8 cellular contexts compared by ENCODE assay signal in the genomic region with DNA sequence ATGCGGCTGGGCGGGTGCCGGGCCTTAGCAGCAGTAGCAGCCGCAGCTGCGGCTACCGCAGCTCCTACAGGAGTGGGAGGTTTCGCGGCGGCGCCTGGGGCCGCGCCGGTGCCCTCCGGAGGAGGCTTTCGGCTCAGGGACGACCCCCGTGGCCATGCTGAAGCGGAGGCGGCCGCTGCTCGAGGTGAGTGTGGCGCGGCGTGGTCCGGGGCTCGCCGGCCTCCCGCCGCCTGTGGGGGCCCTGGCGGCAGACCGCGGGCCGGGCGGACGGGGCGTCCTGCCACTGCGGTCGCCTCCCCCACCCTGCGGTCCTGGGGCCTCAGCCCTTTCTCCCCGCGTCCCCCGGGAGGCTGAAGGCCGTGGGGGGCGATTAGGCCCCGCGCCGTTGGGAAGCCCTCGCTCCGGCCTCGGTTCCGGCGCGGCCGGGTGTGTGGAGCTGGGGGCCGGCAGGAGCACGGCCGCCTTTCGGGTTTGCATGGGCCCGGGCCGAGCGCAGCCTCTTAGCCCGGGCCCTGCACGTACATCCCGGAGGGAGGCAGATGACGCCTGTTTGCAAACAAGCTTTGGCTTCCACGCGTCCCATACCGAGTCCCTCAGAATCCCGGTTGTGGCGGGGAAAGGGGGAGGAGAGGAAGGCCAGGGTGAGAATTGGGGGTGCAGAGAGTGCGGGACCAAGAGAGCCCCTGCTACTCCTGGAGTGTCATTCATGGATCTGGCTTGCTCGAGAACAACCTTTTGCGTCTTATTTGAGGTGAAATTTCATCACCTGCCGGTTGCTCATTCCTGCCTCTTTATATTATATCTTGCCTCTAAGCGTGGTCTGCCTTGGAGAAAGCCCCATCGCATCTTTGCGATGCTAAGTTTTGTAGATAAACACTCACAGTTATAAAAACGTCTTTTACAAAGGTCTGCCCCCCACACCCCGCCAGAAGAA. TPM values are rescaled to one million over a fixed set of nuclear protein-coding genes. Genes with fewer than 3 reads are reported as not detected.
DNase-seq lines count a peak whose midpoint lies in the region; ATAC-seq and TF ChIP-seq lines count a peak whose summit lies in the region.

No MANE protein-coding gene starts in this region.

- H3K27ac Mint-ChIP-seq in activated B cell treated with CpG ODN at 0.5 μM for 24 hours: peak overlapping the region; percentile 9

- WGBS in lower leg skin, 2 donors: 1% methylated on average over 22 to 25 of the region's 79 CpGs

- TF ChIP-seq POLR2A in lower leg skin (IDR thresholded peaks at IDR 0.05): no peak

- ATAC-seq in HG02610 (IDR thresholded peaks at IDR 0.05; ENCODE audit: unreplicated experiment) (peak; percentile 31), activated B cell treated with CpG ODN at 0.5 μM for 24 hours (ENCODE audit: low read depth) (peak; percentile 45)

- peaks cover 28% of the 10 kb centered on the region for H3K4me1 Mint-ChIP-seq in activated B cell treated with CpG ODN at 0.5 μM for 24 hours

- POLR2A ChIA-PET in activated B cell treated with CpG ODN at 0.5 μM for 24 hours (lab: Charles Lee): no interaction called here

- CTCF ChIA-PET in activated B cell treated with CpG ODN at 0.5 μM for 24 hours (lab: Charles Lee): interaction anchor here (1.4 kb wide), 1 partner anchor 151 kb away, joined by 3 read pairs; no protein-coding TSS in a partner anchor

- H3K36me3 Mint-ChIP-seq in activated B cell treated with CpG ODN at 0.5 μM for 24 hours (ENCODE audit: low read depth): no peaks in the 10 kb centered on the region

- H3K4me3 Mint-ChIP-seq in activated B cell treated with CpG ODN at 0.5 μM for 24 hours: peak overlapping the region; percentile 81

- H3K9me3 Mint-ChIP-seq in activated B cell treated with CpG ODN at 0.5 μM for 24 hours: no peaks in the 10 kb centered on the region

- H3K27me3 Mint-ChIP-seq in activated B cell treated with CpG ODN at 0.5 μM for 24 hours: peaks cover 18% of the 10 kb centered on the region

- peak overlapping the region; percentile 81 for H3K4me3 ChIP-seq in lower leg skin (ENCODE audit: low read depth, poor library complexity, severe bottlenecking)

- TF ChIP-seq CTCF in activated B cell treated with CpG ODN at 0.5 μM for 24 hours (IDR thresholded peaks at IDR 0.05) (no peak), lower leg skin (IDR thresholded peaks at IDR 0.05) (no peak)

- peak; percentile 39 for DNase-seq in NCI-H2029 (lab: John Stamatoyannopoulos, UW)
- DNase-seq in NCI-H2029 treated with DMSO at 0.1 percent for 48 hours (lab: John Stamatoyannopoulos, UW): no peak
- peak; percentile 46 for DNase-seq in NCI-H1105 (lab: John Stamatoyannopoulos, UW)
- no peak for DNase-seq in activated B cell treated with CpG ODN at 0.5 μM for 24 hours
- DNase-seq in dermis blood vessel endothelial cell: peak; percentile 63
- DNase-seq in lower leg skin (ENCODE audit: low spot score in 2 of 2): peak in 1 of 2 donors; percentile 86
- peak; percentile 3 for DNase-seq in stimulated activated CD8-positive, alpha-beta memory T cell treated with anti-CD3 and anti-CD28 coated beads, Interleukin-12 subunit alpha, Interleukin-12 subunit beta, amount 100 ng/mL, for 4 hours (ENCODE audit: low read depth)

- intact Hi-C loops in activated B cell treated with CpG ODN at 0.5 μM for 24 hours (cut with micrococcal nuclease): loop anchor here (1.0 to 10.0 kb wide), 5 partner anchors 154 to 584 kb away; partner anchors contain the start of genes CC2D1B and ZYG11B
- intact Hi-C loops in lower leg skin (cut with DNase I; ENCODE audit: low total_unique reads): no loop called here

RNA-seq across cellular contexts. Expression of gene ZFYVE9, which starts 0.6 kb away (rescaled TPM):
- 3.2 and 3.3 TPM in 2 replicates for total RNA-seq in activated B cell treated with CpG ODN at 0.5 μM for 24 hours
- 39.2 and 49.4 TPM in 2 replicates for total RNA-seq in dermis blood vessel endothelial cell
- total RNA-seq in lower leg skin: 10 to 100 TPM; 23.7 to 38.2 (median 30.7) TPM

Comparison
In these comparisons a context has a peak if more than half of its experiments do, and no peak if none do; other contexts are left out.
1. DNase-seq: peak in NCI-H2029 (single experiment), NCI-H1105 (single experiment), dermis blood vessel endothelial cell (single experiment) and stimulated activated CD8-positive, alpha-beta memory T cell treated with anti-CD3 and anti-CD28 coated beads, Interleukin-12 subunit alpha, Interleukin-12 subunit beta, amount 100 ng/mL, for 4 hours (single experiment); none in NCI-H2029 treated with DMSO at 0.1 percent for 48 hours (single experiment) and activated B cell treated with CpG ODN at 0.5 μM for 24 hours (single experiment).